ENCODE assay signal across 9 cellular contexts in the genomic region with DNA sequence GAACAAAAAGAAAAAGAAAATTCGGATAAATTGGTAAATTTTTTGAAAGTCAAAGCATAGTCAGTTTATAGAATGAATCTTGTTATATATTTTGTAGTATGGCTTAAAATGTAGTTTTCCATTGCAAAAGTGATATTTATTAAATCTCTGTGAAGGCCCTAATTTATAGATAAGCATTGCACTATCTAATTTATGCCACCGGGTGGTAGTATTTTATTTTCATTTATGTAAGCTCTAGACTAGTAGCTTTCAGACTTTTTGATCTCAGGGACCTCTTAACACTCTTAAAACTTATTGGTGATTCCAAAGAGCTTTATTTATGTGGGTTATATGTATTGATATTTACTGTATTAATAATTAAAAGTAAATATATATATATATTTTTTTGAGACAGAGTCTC.
A peak's percentile ranks its signal among the peaks of the same experiment; 100 is the strongest.
DNase-seq lines count a peak whose midpoint lies in the region; ATAC-seq, FAIRE-seq and TF ChIP-seq lines count a peak whose summit lies in the region.
"Had no signal": no experiment of that assay in that cellular context is flagged by ENCODE, and none has a peak within 500 bp of the region (broad histone marks: within the 10 kb centered on the region; RNA-seq: fewer than 3 reads in every experiment).

No MANE protein-coding gene starts in this region.

- CTCF ChIA-PET in HEK293 (lab: Yijun Ruan, JAX): interaction anchor here (0.6 to 2.7 kb wide), 14 partner anchors 11 to 1189 kb away, joined by 3 to 9 read pairs (median 4); no protein-coding TSS in a partner anchor

- H3K27me3 Mint-ChIP-seq in CD4-positive, CD25-positive, alpha-beta regulatory T cell: no peaks in the 10 kb centered on the region

- H3K4me1 ChIP-seq in CD4-positive, CD25-positive, alpha-beta regulatory T cell (ENCODE audit: control insufficient read depth, insufficient read depth, low read length, poor library complexity, severe bottlenecking): no peaks in the 10 kb centered on the region
- H3K4me1 ChIP-seq in HEK293 (ENCODE audit: control insufficient read depth, insufficient read depth, low read length): no peaks in the 10 kb centered on the region

- TF ChIP-seq CTCF in HEK293 (tag by site-specific recombination; IDR thresholded peaks at IDR 0.05) (no peak), VCaP (conservative IDR thresholded peaks at IDR 0.05) (peak; percentile 61)

- peaks cover 26% of the 10 kb centered on the region for H3K36me3 ChIP-seq in CD4-positive, CD25-positive, alpha-beta regulatory T cell (ENCODE audit: control insufficient read depth, insufficient read depth, low read length)
- H3K36me3 ChIP-seq in HEK293 (ENCODE audit: control insufficient read depth in 2 of 2, insufficient read depth in 1 of 2, low read length in 2 of 2): no peaks in the 10 kb centered on the region; a peak in 1 of 3 replicates

- DNase-seq in CD4-positive, CD25-positive, alpha-beta regulatory T cell: peak in 2 of 3 donors; percentile 22 to 49
- DNase-seq in left lobe of liver (ENCODE audit: low spot score) (no peak), COR-L47 (lab: John Stamatoyannopoulos, UW) (no peak), H54 (ENCODE audit: insufficient read length, low spot score) (no peak)
- DNase-seq in activated CD4-positive, alpha-beta T cell treated with anti-CD3 and anti-CD28 coated beads for 48 hours: no peak
- DNase-seq: left cardiac atrium had no signal

- no peaks in the 10 kb centered on the region for H3K9me3 Mint-ChIP-seq in CD4-positive, CD25-positive, alpha-beta regulatory T cell

- no peak overlapping the region for H3K27ac ChIP-seq in CD4-positive, CD25-positive, alpha-beta regulatory T cell (ENCODE audit: insufficient read depth, low read length, poor library complexity, severe bottlenecking)
- H3K27ac ChIP-seq in HEK293 (ENCODE audit: extremely low read depth, low read depth, low read length) (no peak overlapping the region), VCaP (no peak overlapping the region)

- no peak overlapping the region for H3K27ac Mint-ChIP-seq in CD4-positive, CD25-positive, alpha-beta regulatory T cell

- no peaks in the 10 kb centered on the region for H3K27me3 ChIP-seq in CD4-positive, CD25-positive, alpha-beta regulatory T cell (ENCODE audit: control insufficient read depth, insufficient read depth, low read length)

- H3K4me1 Mint-ChIP-seq in CD4-positive, CD25-positive, alpha-beta regulatory T cell: peaks cover 20 to 31% (median 21%) of the 10 kb centered on the region in 4 donors

- peaks cover 27% of the 10 kb centered on the region for H3K36me3 Mint-ChIP-seq in CD4-positive, CD25-positive, alpha-beta regulatory T cell

- H3K4me3 Mint-ChIP-seq in CD4-positive, CD25-positive, alpha-beta regulatory T cell: no peak overlapping the region

- H3K9me3 ChIP-seq in CD4-positive, CD25-positive, alpha-beta regulatory T cell (ENCODE audit: control insufficient read depth in 2 of 2, low read length in 2 of 2): no peaks in the 10 kb centered on the region
- no peaks in the 10 kb centered on the region for H3K9me3 ChIP-seq in HEK293 (ENCODE audit: control insufficient read depth, insufficient read depth, low read depth, low read length)

- POLR2A ChIA-PET in HEK293 (lab: Yijun Ruan, JAX): no interaction called here

- no peak for FAIRE-seq in H54 (lab: Jason Lieb, UNC)

- TF ChIP-seq POLR2A in H54 (IDR thresholded peaks at IDR 0.05; ENCODE audit: low read depth, low read length): no peak

- H3K4me3 ChIP-seq in CD4-positive, CD25-positive, alpha-beta regulatory T cell (ENCODE audit: low read depth, low read length): no peak overlapping the region
- H3K4me3 ChIP-seq in HEK293 (ENCODE audit: low read depth, low read length): no peak overlapping the region

- no peak for ATAC-seq in CD4-positive, CD25-positive, alpha-beta regulatory T cell (ENCODE audit: low read depth in 2 of 2)
- ATAC-seq in left lobe of liver (peak; percentile 68), GM21825 (IDR thresholded peaks at IDR 0.05; ENCODE audit: unreplicated experiment) (no peak)
- ATAC-seq: left cardiac atrium had no signal

TF ChIP-seq in HEK293, 187 proteins besides CTCF, POLR2A, EP300 and RAD21:
- TF ChIP-seq HOXA7 (CRISPR knock-in tag; IDR thresholded peaks at IDR 0.05; ENCODE audit: borderline replicate concordance) (no peak), KLF16 (tag by site-specific recombination; IDR thresholded peaks at IDR 0.05) (no peak), ZNF654 (tag by site-specific recombination; IDR thresholded peaks at IDR 0.05; ENCODE audit: low read depth) (peak; percentile 28; the same call in 1 of the 2 replicates), RBAK (tag by site-specific recombination; IDR thresholded peaks at IDR 0.05) (no peak)

Comparison
In these comparisons a context has a peak if more than half of its experiments do, and no peak if none do; other contexts are left out.
1. DNase-seq: peak in CD4-positive, CD25-positive, alpha-beta regulatory T cell (2 of 3); none in left lobe of liver (single experiment), COR-L47 (single experiment), H54 (single experiment) and activated CD4-positive, alpha-beta T cell treated with anti-CD3 and anti-CD28 coated beads for 48 hours (single experiment).